Comparison of ENCODE assay signal across 8 cellular contexts in genomic region chr16:53091508-53092211, GRCh38. TPM values are rescaled to one million over a fixed set of nuclear protein-coding genes. Genes with fewer than 3 reads are reported as not detected.
A peak's percentile ranks its signal among the peaks of the same experiment; 100 is the strongest.
DNase-seq lines count a peak whose midpoint lies in the region; ATAC-seq and TF ChIP-seq lines count a peak whose summit lies in the region.

No MANE protein-coding gene starts in this region.

- H3K36me3 ChIP-seq in HUES64 (ENCODE audit: insufficient read depth, low read length) = no peaks in the 10 kb centered on the region
- H3K36me3 ChIP-seq in SK-N-MC (ENCODE audit: insufficient read depth, low read length) = no peaks in the 10 kb centered on the region
- H3K36me3 ChIP-seq in esophagus squamous epithelium = no peaks in the 10 kb centered on the region
- H3K36me3 ChIP-seq in naive thymus-derived CD4-positive, alpha-beta T cell (ENCODE audit: control insufficient read depth in 2 of 3, insufficient read depth in 3 of 3, low read length in 3 of 3) = no peaks in the 10 kb centered on the region

- H3K27me3 Mint-ChIP-seq in naive thymus-derived CD4-positive, alpha-beta T cell = peaks cover 0 to 8% (median 0%) of the 10 kb centered on the region in 5 donors

- no peaks in the 10 kb centered on the region for H3K27me3 ChIP-seq in HUES64 (ENCODE audit: insufficient read depth, low read length)
- no peaks in the 10 kb centered on the region for H3K27me3 ChIP-seq in esophagus squamous epithelium
- H3K27me3 ChIP-seq in naive thymus-derived CD4-positive, alpha-beta T cell (ENCODE audit: control insufficient read depth in 2 of 2, insufficient read depth in 2 of 2, low read length in 2 of 2) = no peaks in the 10 kb centered on the region

- in situ Hi-C loops in ACHN (cut with HindIII; ENCODE audit: low pct_ligation_motif_present, low pct_unique_long_range_greater_than_20kb, low sequenced_read_pairs) = no loop called here

- H3K27ac Mint-ChIP-seq in naive thymus-derived CD4-positive, alpha-beta T cell = peak overlapping the region in 1 of 9 donors; percentile 22

- H3K4me1 ChIP-seq in HUES64 (ENCODE audit: insufficient read depth, low read length) (peaks cover 50% of the 10 kb centered on the region), esophagus squamous epithelium (peaks cover 55 to 85% (median 58%) of the 10 kb centered on the region in 3 donors)
- peaks cover 0 to 24% of the 10 kb centered on the region in 2 donors for H3K4me1 ChIP-seq in naive thymus-derived CD4-positive, alpha-beta T cell (ENCODE audit: control insufficient read depth in 2 of 2, insufficient read depth in 2 of 2, low read length in 2 of 2)

- 41% methylated on average over 7 of the region's 7 CpGs for WGBS in HUES64
- WGBS in esophagus squamous epithelium, 2 donors = 17 to 27% methylated on average over 7 of the region's 7 CpGs

- H3K36me3 Mint-ChIP-seq in naive thymus-derived CD4-positive, alpha-beta T cell = peaks cover 0 to 3% (median 0%) of the 10 kb centered on the region in 5 donors

- intact Hi-C loops in esophagus squamous epithelium (cut with DNase I) = no loop called here
- intact Hi-C loops in naive thymus-derived CD4-positive, alpha-beta T cell (cut with micrococcal nuclease) = no loop called here

- H3K9me3 ChIP-seq in HUES64 (ENCODE audit: insufficient read depth, low read depth, low read length) (no peaks in the 10 kb centered on the region), SK-N-MC (ENCODE audit: low read depth, low read length) (no peaks in the 10 kb centered on the region), esophagus squamous epithelium (no peaks in the 10 kb centered on the region)
- H3K9me3 ChIP-seq in naive thymus-derived CD4-positive, alpha-beta T cell (ENCODE audit: control insufficient read depth in 2 of 3, low read length in 3 of 3) = no peaks in the 10 kb centered on the region

- H3K4me3 ChIP-seq in HUES64 (ENCODE audit: low read length) (no peak overlapping the region), SK-N-MC (peak overlapping the region; percentile 51), esophagus squamous epithelium (peak overlapping the region in 2 of 4 donors; percentile 8 to 47)
- H3K4me3 ChIP-seq in naive thymus-derived CD4-positive, alpha-beta T cell (ENCODE audit: low read length) = no peak overlapping the region

- peak; percentile 84 for DNase-seq in ELF-1 (ENCODE audit: low read depth, low spot score)
- DNase-seq in SK-N-MC (ENCODE audit: low read depth, low spot score) = peak; percentile 87
- DNase-seq in esophagus squamous epithelium (lab: John Stamatoyannopoulos, UW) = no peak
- no peak for DNase-seq in naive thymus-derived CD4-positive, alpha-beta T cell
- DNase-seq in ACHN = no peak
- no peak for DNase-seq in activated CD8-positive, alpha-beta memory T cell treated with anti-CD3 and anti-CD28 coated beads, Interleukin-2, amount 50 U/mL, for 4 hours

- H3K4me3 Mint-ChIP-seq in naive thymus-derived CD4-positive, alpha-beta T cell = peak overlapping the region in 1 of 10 donors; percentile 37

- peak; percentile 33 for ATAC-seq in GM21381 (IDR thresholded peaks at IDR 0.05; ENCODE audit: unreplicated experiment)
- peak; percentile 71 for ATAC-seq in naive thymus-derived CD4-positive, alpha-beta T cell

- no peaks in the 10 kb centered on the region for H3K9me3 Mint-ChIP-seq in naive thymus-derived CD4-positive, alpha-beta T cell

- TF ChIP-seq POLR2A in esophagus squamous epithelium (IDR thresholded peaks at IDR 0.05) = no peak

- POLR2A ChIA-PET in naive thymus-derived CD4-positive, alpha-beta T cell (lab: Charles Lee) = no interaction called here

- CTCF ChIA-PET in naive thymus-derived CD4-positive, alpha-beta T cell (lab: Charles Lee) = no interaction called here

- H3K27ac ChIP-seq in HUES64 (ENCODE audit: low read depth, low read length) = peak overlapping the region; percentile 84
- H3K27ac ChIP-seq in SK-N-MC = peak overlapping the region; percentile 87
- H3K27ac ChIP-seq in esophagus squamous epithelium = peak overlapping the region; percentile 63 to 91 (median 87)
- no peak overlapping the region for H3K27ac ChIP-seq in naive thymus-derived CD4-positive, alpha-beta T cell (ENCODE audit: low read depth, low read length)

- no peak overlapping the region; the same call in 1 of the 2 replicates for H3K9ac ChIP-seq in HUES64 (ENCODE audit: low read depth, low read length)
- H3K9ac ChIP-seq in SK-N-MC (ENCODE audit: insufficient read length) = no peak overlapping the region

- no peak for TF ChIP-seq CTCF in esophagus squamous epithelium (IDR thresholded peaks at IDR 0.05)

- peaks cover 0 to 35% (median 4%) of the 10 kb centered on the region in 7 donors for H3K4me1 Mint-ChIP-seq in naive thymus-derived CD4-positive, alpha-beta T cell

RNA-seq across cellular contexts. Expression of gene CHD9, which starts 36.9 kb away (rescaled TPM):
- polyA plus RNA-seq in HUES64 (2013, experiment 1 of 2) = 24.1 TPM
- 24.9 TPM for polyA plus RNA-seq in HUES64 (2013, experiment 2 of 2)
- total RNA-seq in esophagus squamous epithelium = 10 to 100 TPM; 29.0 to 68.5 (median 37.3) TPM
- 10 to 100 TPM; 23.8 to 46.4 (median 36.3) TPM for total RNA-seq in naive thymus-derived CD4-positive, alpha-beta T cell
- polyA plus RNA-seq in naive thymus-derived CD4-positive, alpha-beta T cell = 10 to 100 TPM; 24.1 to 30.6 TPM

RNA-seq across cellular contexts. Expression of gene CHD9NB, which starts 39.0 kb away (rescaled TPM):
- polyA plus RNA-seq in HUES64 (2013, experiment 1 of 2) = 6.0 TPM
- 4.3 TPM for polyA plus RNA-seq in HUES64 (2013, experiment 2 of 2)
- 1 to 10 TPM; 1.9 to 3.0 (median 2.1) TPM for total RNA-seq in esophagus squamous epithelium
- total RNA-seq in naive thymus-derived CD4-positive, alpha-beta T cell = under 1 TPM in 1 of 5 experiments, not detected in 4; 0.22 TPM
- not detected for polyA plus RNA-seq in naive thymus-derived CD4-positive, alpha-beta T cell

Comparison
In these comparisons a context has a peak if more than half of its experiments do, and no peak if none do; other contexts are left out.
1. DNase-seq: peak in ELF-1 (single experiment) and SK-N-MC (single experiment); none in esophagus squamous epithelium (single experiment), naive thymus-derived CD4-positive, alpha-beta T cell (0 of 9), ACHN (single experiment) and activated CD8-positive, alpha-beta memory T cell treated with anti-CD3 and anti-CD28 coated beads, Interleukin-2, amount 50 U/mL, for 4 hours (single experiment).